9 cellular contexts compared by ENCODE assay signal in genomic region chr19:4060621-4061177, GRCh38. TPM values are rescaled to one million over a fixed set of nuclear protein-coding genes. Genes with fewer than 3 reads are reported as not detected.
DNase-seq lines count a peak whose midpoint lies in the region; ATAC-seq and TF ChIP-seq lines count a peak whose summit lies in the region.
"Had no signal": no experiment of that assay in that cellular context is flagged by ENCODE, and none has a peak within 500 bp of the region (broad histone marks: within the 10 kb centered on the region; RNA-seq: fewer than 3 reads in every experiment).

No MANE protein-coding gene starts in this region.

- WGBS in IMR-90 (ENCODE audit: extremely low coverage in 2 of 2, insufficient read length in 1 of 2), 2 experiments: 94% methylated on average over 3 of the region's 16 CpGs; no CpG with 5 or more reads in 1 of the 2 experiments

- H3K4me1 Mint-ChIP-seq in naive thymus-derived CD4-positive, alpha-beta T cell: peaks cover 5 to 46% (median 28%) of the 10 kb centered on the region in 7 donors

- H3K4me2 ChIP-seq in IMR-90 (ENCODE audit: low read depth, low read length): no peak overlapping the region

- peaks cover 89% of the 10 kb centered on the region for H4K20me1 ChIP-seq in IMR-90 (ENCODE audit: insufficient read depth, low read length)

- no peak overlapping the region for H3K4ac ChIP-seq in IMR-90 (ENCODE audit: low read depth, low read length)

- no peak overlapping the region for H2AFZ ChIP-seq in IMR-90 (replicated peaks; ENCODE audit: low read length, poor library complexity)

- H3K18ac ChIP-seq in IMR-90 (ENCODE audit: low read depth, low read length): no peak overlapping the region

- no peak overlapping the region for H2BK20ac ChIP-seq in IMR-90 (ENCODE audit: low read depth, low read length)

- no peak overlapping the region for H4K5ac ChIP-seq in IMR-90 (ENCODE audit: low read depth, low read length)

- H3K9me3 ChIP-seq in IMR-90 (ENCODE audit: control insufficient read depth, insufficient read depth, low read length): no peaks in the 10 kb centered on the region
- H3K9me3 ChIP-seq in colonic mucosa: no peaks in the 10 kb centered on the region
- no peaks in the 10 kb centered on the region for H3K9me3 ChIP-seq in naive thymus-derived CD4-positive, alpha-beta T cell (ENCODE audit: control insufficient read depth in 2 of 3, low read length in 3 of 3)

- no peak overlapping the region for H2BK120ac ChIP-seq in IMR-90 (ENCODE audit: low read depth, low read length)

- peak overlapping the region; percentile 44 for H2AK9ac ChIP-seq in IMR-90 (replicated peaks; ENCODE audit: low read depth, low read length, poor library complexity)

- no peak for ATAC-seq in IMR-90 (ENCODE audit: low read depth)
- ATAC-seq in naive thymus-derived CD4-positive, alpha-beta T cell: no peak

- no peak for TF ChIP-seq POLR2A in IMR-90 (IDR thresholded peaks at IDR 0.05; ENCODE audit: low read depth, low read length)

- H3K9ac ChIP-seq in IMR-90 (ENCODE audit: low read depth, low read length) (no peak overlapping the region), colonic mucosa (ENCODE audit: low read depth in 2 of 2, low read length in 2 of 2) (peak overlapping the region; percentile 88 to 99)

- peak overlapping the region; percentile 32 for H2BK5ac ChIP-seq in IMR-90 (ENCODE audit: low read depth, low read length, poor library complexity, severe bottlenecking)

- H3K36me3 ChIP-seq in IMR-90 (ENCODE audit: control insufficient read depth, insufficient read depth, low read length): peaks cover 25% of the 10 kb centered on the region
- H3K36me3 ChIP-seq in colonic mucosa: no peaks in the 10 kb centered on the region
- peaks cover 0 to 33% (median 3%) of the 10 kb centered on the region in 3 experiments for H3K36me3 ChIP-seq in naive thymus-derived CD4-positive, alpha-beta T cell (ENCODE audit: control insufficient read depth in 2 of 3, insufficient read depth in 3 of 3, low read length in 3 of 3)

- H3K9me3 Mint-ChIP-seq in naive thymus-derived CD4-positive, alpha-beta T cell: no peaks in the 10 kb centered on the region

- POLR2A ChIA-PET in IMR-90 (lab: Charles Lee; ENCODE audit: unreplicated experiment): no interaction called here
- POLR2A ChIA-PET in naive thymus-derived CD4-positive, alpha-beta T cell (lab: Charles Lee): interaction anchor here (0.6 kb wide), 1 partner anchor 47 kb away, joined by 3 read pairs; no protein-coding TSS in a partner anchor

- no peak for TF ChIP-seq RAD21 in IMR-90 (IDR thresholded peaks at IDR 0.05; ENCODE audit: low read length)

- in situ Hi-C loops in IMR-90 (cut with MboI; ENCODE audit: low sequenced_read_pairs): no loop called here

- no peak overlapping the region for H3K23ac ChIP-seq in IMR-90 (ENCODE audit: low read depth, low read length)

- intact Hi-C loops in IMR-90 (cut with micrococcal nuclease): no loop called here
- intact Hi-C loops in colonic mucosa (cut with DNase I): no loop called here
- intact Hi-C loops in naive thymus-derived CD4-positive, alpha-beta T cell (cut with micrococcal nuclease): no loop called here

- no peak overlapping the region for H4K91ac ChIP-seq in IMR-90 (ENCODE audit: insufficient read depth, low read depth, low read length)

- DNase-seq in IMR-90 (no peak), colonic mucosa (peak; percentile 58), Ammon's horn (ENCODE audit: low spot score) (no peak), NCI-H1436 treated with DMSO at 0.1 percent for 48 hours (lab: John Stamatoyannopoulos, UW) (no peak), NCI-H1417 (lab: John Stamatoyannopoulos, UW) (no peak), T-helper 9 cell (no peak)
- DNase-seq in naive thymus-derived CD4-positive, alpha-beta T cell: no peak
- DNase-seq: OCI-M1 had no signal

- no peak overlapping the region for H3K56ac ChIP-seq in IMR-90 (ENCODE audit: extremely low read depth, insufficient read depth, low read length)

- no peaks in the 10 kb centered on the region for H3K27me3 Mint-ChIP-seq in naive thymus-derived CD4-positive, alpha-beta T cell

- H2BK15ac ChIP-seq in IMR-90 (ENCODE audit: low read depth, low read length): no peak overlapping the region

- H4K8ac ChIP-seq in IMR-90 (ENCODE audit: low read depth in 2 of 2, low read length in 2 of 2): no peak overlapping the region; a peak in 1 of 4 replicates

- H3K27ac ChIP-seq in 22Rv1 (peak overlapping the region; percentile 97), IMR-90 (ENCODE audit: insufficient read depth, low read length) (peak overlapping the region; percentile 68; the same call in 1 of the 2 replicates), colonic mucosa (peak overlapping the region; percentile 99)
- peak overlapping the region; percentile 57 for H3K27ac ChIP-seq in naive thymus-derived CD4-positive, alpha-beta T cell (ENCODE audit: low read depth, low read length)

- peaks cover 45% of the 10 kb centered on the region for H3K4me1 ChIP-seq in IMR-90 (ENCODE audit: control insufficient read depth, insufficient read depth, low read length)
- peaks cover 62% of the 10 kb centered on the region for H3K4me1 ChIP-seq in colonic mucosa
- H3K4me1 ChIP-seq in naive thymus-derived CD4-positive, alpha-beta T cell (ENCODE audit: control insufficient read depth in 2 of 2, insufficient read depth in 2 of 2, low read length in 2 of 2): peaks cover 43 to 51% of the 10 kb centered on the region in 2 donors

- peak overlapping the region in 5 of 9 donors; percentile 17 to 65 (median 42) for H3K27ac Mint-ChIP-seq in naive thymus-derived CD4-positive, alpha-beta T cell

- no peaks in the 10 kb centered on the region for H3K9me1 ChIP-seq in IMR-90 (ENCODE audit: insufficient read depth, low read length)

- no peak for TF ChIP-seq CTCF in 22Rv1 (IDR thresholded peaks at IDR 0.05)
- TF ChIP-seq CTCF in IMR-90 (conservative IDR thresholded peaks at IDR 0.05; ENCODE audit: low read depth, low read length): no peak
- no peak for TF ChIP-seq CTCF in colonic mucosa (IDR thresholded peaks at IDR 0.05)

- no TSS peak for BruUV-seq in IMR-90 (replicated peaks; lab: Mats Ljungman, UMichigan)

- CTCF ChIA-PET in IMR-90 (lab: Yijun Ruan, JAX): no interaction called here
- CTCF ChIA-PET in naive thymus-derived CD4-positive, alpha-beta T cell (lab: Charles Lee): no interaction called here

- peaks cover 3 to 43% of the 10 kb centered on the region in 2 experiments; a peak in 3 of 4 replicates for H3K79me1 ChIP-seq in IMR-90 (ENCODE audit: low read depth in 1 of 2, low read length in 2 of 2)

- peak overlapping the region in 3 of 10 donors; percentile 9 to 43 (median 39) for H3K4me3 Mint-ChIP-seq in naive thymus-derived CD4-positive, alpha-beta T cell

- peak overlapping the region; percentile 4; the same call in 1 of the 2 replicates for H2AK5ac ChIP-seq in IMR-90 (ENCODE audit: low read depth, low read length)

- no peaks in the 10 kb centered on the region for H3K27me3 ChIP-seq in IMR-90 (ENCODE audit: control insufficient read depth, insufficient read depth, low read length)
- H3K27me3 ChIP-seq in colonic mucosa: no peaks in the 10 kb centered on the region
- H3K27me3 ChIP-seq in naive thymus-derived CD4-positive, alpha-beta T cell (ENCODE audit: control insufficient read depth in 2 of 2, insufficient read depth in 2 of 2, low read length in 2 of 2): no peaks in the 10 kb centered on the region

- no peak overlapping the region for H3K14ac ChIP-seq in IMR-90 (replicated peaks; ENCODE audit: low read depth, low read length)

- no peak overlapping the region for H3K4me3 ChIP-seq in IMR-90 (ENCODE audit: insufficient read depth, low read depth, low read length)
- H3K4me3 ChIP-seq in colonic mucosa: peak overlapping the region; percentile 72
- H3K4me3 ChIP-seq in naive thymus-derived CD4-positive, alpha-beta T cell (ENCODE audit: low read length): peak overlapping the region; percentile 44

- dilution Hi-C loops in IMR-90 (cut with HindIII; ENCODE audit: low sequenced_read_pairs, unreplicated experiment): no loop called here

- peaks cover 0 to 10% (median 0%) of the 10 kb centered on the region in 5 donors for H3K36me3 Mint-ChIP-seq in naive thymus-derived CD4-positive, alpha-beta T cell

TF ChIP-seq in IMR-90, 13 proteins besides CTCF, POLR2A, EP300 and RAD21:
- no peak for TF ChIP-seq RFX5 (IDR thresholded peaks at IDR 0.05; ENCODE audit: low read depth, low read length)
- no peak for TF ChIP-seq MAFK (IDR thresholded peaks at IDR 0.05; ENCODE audit: low read depth, low read length)
- TF ChIP-seq SMC3 (IDR thresholded peaks at IDR 0.05; ENCODE audit: low read depth, low read length): no peak
- TF ChIP-seq USF2 (IDR thresholded peaks at IDR 0.05; ENCODE audit: low read depth, low read length): no peak
- TF ChIP-seq CHD1 (IDR thresholded peaks at IDR 0.05; ENCODE audit: low read depth, low read length): no peak
- TF ChIP-seq FOS (IDR thresholded peaks at IDR 0.05; ENCODE audit: low read depth, low read length): no peak
- no peak for TF ChIP-seq NFE2L2 (IDR thresholded peaks at IDR 0.05; ENCODE audit: low read depth, low read length)
TF ChIP-seq in IMR-90: peak in this region for 0.

RNA-seq across cellular contexts. Expression of gene ZBTB7A, which starts 6.0 kb away (rescaled TPM):
- total RNA-seq in IMR-90 (2012; rRNA removed) (3.2 and 4.2 TPM in 2 replicates), colonic mucosa (100 to 1,000 TPM; 110 to 123 TPM)
- 10.3 and 14.7 TPM in 2 replicates for polyA plus RNA-seq in IMR-90 (2012; rRNA removed)
- 6.9 and 17.2 TPM in 2 replicates for polyA plus RNA-seq in IMR-90 (2012; cell fraction: cytosol; rRNA removed)
- polyA plus RNA-seq in IMR-90 (2012; cell fraction: nucleus; rRNA removed; ENCODE audit: low replicate concordance): 22.8 and 55.1 TPM in 2 replicates
- 10 to 100 TPM; 47.4 to 76.0 (median 52.0) TPM for total RNA-seq in naive thymus-derived CD4-positive, alpha-beta T cell
- 10 to 100 TPM; 15.3 to 45.0 TPM for polyA plus RNA-seq in naive thymus-derived CD4-positive, alpha-beta T cell

RNA-seq across cellular contexts. Expression of gene PIAS4, which starts 53.2 kb away (rescaled TPM):
- total RNA-seq in IMR-90 (2012; rRNA removed): 10.8 and 13.6 TPM in 2 replicates
- polyA plus RNA-seq in IMR-90 (2012; rRNA removed): 12.1 and 16.6 TPM in 2 replicates
- polyA plus RNA-seq in IMR-90 (2012; cell fraction: cytosol; rRNA removed): 11.9 and 21.3 TPM in 2 replicates
- polyA plus RNA-seq in IMR-90 (2012; cell fraction: nucleus; rRNA removed; ENCODE audit: low replicate concordance): 12.0 and 20.3 TPM in 2 replicates
- total RNA-seq in colonic mucosa: 10 to 100 TPM; 29.9 to 31.5 TPM
- total RNA-seq in naive thymus-derived CD4-positive, alpha-beta T cell: 10 to 100 TPM; 23.9 to 40.6 (median 28.8) TPM
- polyA plus RNA-seq in naive thymus-derived CD4-positive, alpha-beta T cell: 1 to 10 TPM; 3.9 to 6.8 TPM
